In genomic region chr1:146012703-146013565, GRCh38 we compare ENCODE assay signal across 8 cellular contexts. TPM values are rescaled to one million over a fixed set of nuclear protein-coding genes. Genes with fewer than 3 reads are reported as not detected.
DNase-seq lines count a peak whose midpoint lies in the region; ATAC-seq, FAIRE-seq and TF ChIP-seq lines count a peak whose summit lies in the region.

No MANE protein-coding gene starts in this region.

- intact Hi-C loops in breast epithelium (cut with DNase I; ENCODE audit: low total_unique reads): loop anchor here (10.0 kb wide), 1 partner anchor 158 kb away; the partner anchor contains the start of gene PIAS3
- intact Hi-C loops in kidney (cut with DNase I): loop anchor here (10.0 kb wide), 1 partner anchor 168 kb away; the partner anchor contains the start of gene NUDT17

- no peaks in the 10 kb centered on the region for H3K27me3 ChIP-seq in breast epithelium
- no peaks in the 10 kb centered on the region for H3K27me3 ChIP-seq in suprapubic skin

- H3K4me3 ChIP-seq in breast epithelium: no peak overlapping the region
- H3K4me3 ChIP-seq in kidney (ENCODE audit: low read length in 2 of 2): no peak overlapping the region
- H3K4me3 ChIP-seq in suprapubic skin: no peak overlapping the region

- TF ChIP-seq CTCF in breast epithelium (IDR thresholded peaks at IDR 0.05) (peak; percentile 27 to 82 (median 79)), kidney (IDR thresholded peaks at IDR 0.05; ENCODE audit: borderline replicate concordance, extremely low read depth, insufficient read depth) (peak; percentile 84), suprapubic skin (IDR thresholded peaks at IDR 0.05) (peak; percentile 54 to 82)

- no peaks in the 10 kb centered on the region for H3K36me3 ChIP-seq in breast epithelium
- no peaks in the 10 kb centered on the region for H3K36me3 ChIP-seq in kidney (ENCODE audit: control insufficient read depth in 1 of 2, insufficient read depth in 2 of 2, low read length in 2 of 2)
- H3K36me3 ChIP-seq in suprapubic skin: no peaks in the 10 kb centered on the region

- WGBS in suprapubic skin: 17% methylated on average over 4 of the region's 4 CpGs

- H3K27ac ChIP-seq in breast epithelium (no peak overlapping the region), kidney (ENCODE audit: low read depth in 2 of 2, low read length in 2 of 2) (no peak overlapping the region), suprapubic skin (no peak overlapping the region)

- ATAC-seq in HG03097 (IDR thresholded peaks at IDR 0.05; ENCODE audit: low FRiP score, unreplicated experiment): no peak

- peak; percentile 17 for DNase-seq in stimulated activated CD4-positive, alpha-beta T cell treated with anti-CD3 and anti-CD28 coated beads, Interleukin-1b, Interleukin-23, amount 100 ng/mL, for 48 hours
- DNase-seq in stimulated activated CD4-positive, alpha-beta T cell treated with anti-CD3 and anti-CD28 coated beads, Interleukin-4, amount 100 ng/mL, for 1 hour: no peak
- DNase-seq in NCI-H1417 (lab: John Stamatoyannopoulos, UW): peak; percentile 47 to 91 (median 85)
- peak; percentile 85 for DNase-seq in SKM-1 treated with dmso at 0.1 percent for 144 hours (lab: John Stamatoyannopoulos, UW; ENCODE audit: unreplicated experiment)
- no peak for DNase-seq in breast epithelium (ENCODE audit: low spot score in 2 of 2)
- no peak for DNase-seq in kidney
- no peak for DNase-seq in suprapubic skin (ENCODE audit: low spot score in 2 of 2)

- TF ChIP-seq EP300 in suprapubic skin (IDR thresholded peaks at IDR 0.05): no peak

- H3K9ac ChIP-seq in kidney (ENCODE audit: low read length in 2 of 2): no peak overlapping the region

- H3K9me3 ChIP-seq in breast epithelium (no peaks in the 10 kb centered on the region), kidney (ENCODE audit: control insufficient read depth in 1 of 2, low read length in 2 of 2) (no peaks in the 10 kb centered on the region), suprapubic skin (no peaks in the 10 kb centered on the region)

- no peaks in the 10 kb centered on the region for H3K4me1 ChIP-seq in breast epithelium
- no peaks in the 10 kb centered on the region for H3K4me1 ChIP-seq in kidney (ENCODE audit: control insufficient read depth in 1 of 2, insufficient read depth in 1 of 2, low read depth in 1 of 2, low read length in 2 of 2)
- peaks cover 6% of the 10 kb centered on the region for H3K4me1 ChIP-seq in suprapubic skin

- no peak for TF ChIP-seq POLR2A in breast epithelium (IDR thresholded peaks at IDR 0.05)
- TF ChIP-seq POLR2A in suprapubic skin (IDR thresholded peaks at IDR 0.05): no peak

- peak; percentile 93 for FAIRE-seq in kidney (lab: Jason Lieb, UNC)

RNA-seq across cellular contexts. Expression of gene HJV, which starts 8.6 kb away (rescaled TPM):
- total RNA-seq in breast epithelium (not detected), kidney (not detected), suprapubic skin (not detected)
- 1.3 TPM for polyA plus RNA-seq in kidney (ENCODE audit: insufficient read depth, low read depth, low replicate concordance)

RNA-seq across cellular contexts. Expression of gene TXNIP, which starts 16.6 kb away (rescaled TPM):
- total RNA-seq in breast epithelium: 1,000 to 10,000 TPM; 2,506 to 3,955 (median 3,543) TPM
- total RNA-seq in kidney: 1,197 TPM
- 356 TPM for polyA plus RNA-seq in kidney (ENCODE audit: insufficient read depth, low read depth, low replicate concordance)
- 1,000 to 10,000 TPM; 2,326 to 8,649 (median 2,541) TPM for total RNA-seq in suprapubic skin

RNA-seq across cellular contexts. Expression of gene POLR3GL, which starts 48.4 kb away (rescaled TPM):
- total RNA-seq in breast epithelium: 10 to 100 TPM; 18.0 to 32.8 (median 18.1) TPM
- total RNA-seq in kidney: 19.0 TPM
- polyA plus RNA-seq in kidney (ENCODE audit: insufficient read depth, low read depth, low replicate concordance): 45.6 TPM
- total RNA-seq in suprapubic skin: 10 to 100 TPM in 2 of 4 donors, 1 to 10 TPM in 2; 7.3 to 16.7 (median 11.9) TPM

RNA-seq across cellular contexts. Expression of gene ANKRD34A, which starts 48.6 kb away (rescaled TPM):
- total RNA-seq in breast epithelium (under 1 TPM; 0.16 to 0.98 (median 0.59) TPM), kidney (0.76 TPM), suprapubic skin (under 1 TPM in 3 of 4 donors, not detected in 1; 0.21 to 0.64 (median 0.45) TPM)
- polyA plus RNA-seq in kidney (ENCODE audit: insufficient read depth, low read depth, low replicate concordance): 0.37 TPM

RNA-seq across cellular contexts. Expression of gene LIX1L, which starts 55.1 kb away (rescaled TPM):
- total RNA-seq in breast epithelium (10 to 100 TPM; 18.1 to 28.5 (median 21.8) TPM), kidney (27.8 TPM), suprapubic skin (10 to 100 TPM in 3 of 4 donors, 1 to 10 TPM in 1; 7.6 to 18.4 (median 11.3) TPM)
- 10.0 TPM for polyA plus RNA-seq in kidney (ENCODE audit: insufficient read depth, low read depth, low replicate concordance)

Comparison
In these comparisons a context has a peak if more than half of its experiments do, and no peak if none do; other contexts are left out.
1. DNase-seq: peak in stimulated activated CD4-positive, alpha-beta T cell treated with anti-CD3 and anti-CD28 coated beads, Interleukin-1b, Interleukin-23, amount 100 ng/mL, for 48 hours (single experiment), NCI-H1417 (3 of 3) and SKM-1 treated with dmso at 0.1 percent for 144 hours (single experiment); none in stimulated activated CD4-positive, alpha-beta T cell treated with anti-CD3 and anti-CD28 coated beads, Interleukin-4, amount 100 ng/mL, for 1 hour (single experiment), breast epithelium (0 of 2), kidney (single experiment) and suprapubic skin (0 of 2).
2. Peak in every context shown above with its lines, with median percentiles within 50 percentile points of each other: CTCF ChIP-seq.